Comparison of ENCODE assay signal across 24 cellular contexts in the genomic region with DNA sequence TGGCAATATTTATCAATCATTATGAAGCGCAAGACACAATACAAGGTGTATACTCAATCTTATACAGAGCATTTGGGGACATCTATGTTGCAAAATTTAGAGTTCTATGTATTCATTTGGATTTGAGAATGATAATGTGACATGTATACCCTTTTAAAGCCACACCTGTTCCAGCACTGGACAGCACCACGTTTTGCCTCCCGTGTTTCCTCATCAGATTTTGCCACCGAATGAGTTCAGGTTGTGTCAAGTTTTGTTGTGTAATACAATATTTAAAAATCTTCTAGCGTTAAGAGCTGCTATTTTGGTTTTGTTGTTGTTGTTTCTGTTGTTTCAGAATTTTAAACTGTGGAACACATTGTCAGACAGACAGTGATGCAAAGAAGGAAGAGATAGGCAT.
"Had no signal": no experiment of that assay in that cellular context is flagged by ENCODE, and none has a peak within 500 bp of the region (broad histone marks: within the 10 kb centered on the region; RNA-seq: fewer than 3 reads in every experiment).

No MANE protein-coding gene starts in this region.

- H3K27me3 ChIP-seq: neural progenitor cell, ovary, right lobe of liver, sigmoid colon, stomach, thyroid gland, tibial nerve, upper lobe of left lung, vagina had no signal

- H3K9ac ChIP-seq: neural progenitor cell, parathyroid adenoma had no signal

- FAIRE-seq: small intestine, urothelium cell line had no signal

- H3K4me2 ChIP-seq: neural progenitor cell had no signal

- ATAC-seq: psoas muscle; right cardiac atrium; right lobe of liver; stimulated activated effector memory CD8-positive, alpha-beta T cell treated with anti-CD3 and anti-CD28 coated beads, Interleukin-12 subunit alpha, Interleukin-12 subunit beta, amount 100 ng/mL, for 72 hours; stimulated activated naive B cell treated with anti-CD40 and anti-IgM and Interleukin-4, amounts not matched to agents 10 μg/mL and 1 μg/mL and 100 μg/mL, for 72 hours had no signal

- H3K27ac ChIP-seq: neural progenitor cell, ovary, parathyroid adenoma, psoas muscle, right lobe of liver, sigmoid colon, stomach, thoracic aorta, thyroid gland, tibial nerve, upper lobe of left lung, vagina had no signal

- H3K4me1 ChIP-seq: neural progenitor cell, parathyroid adenoma, psoas muscle, right lobe of liver, sigmoid colon, stomach, thyroid gland, tibial nerve, upper lobe of left lung, vagina had no signal

- H3K9me3 ChIP-seq: ovary, psoas muscle, sigmoid colon, stomach, thoracic aorta, thyroid gland, tibial nerve, upper lobe of left lung, vagina had no signal

- H3K36me3 ChIP-seq: neural progenitor cell, ovary, right lobe of liver, sigmoid colon, stomach, thoracic aorta, thyroid gland, tibial nerve, upper lobe of left lung, vagina had no signal

- H3K79me2 ChIP-seq: parathyroid adenoma had no signal

- H3K4me3 ChIP-seq: neural progenitor cell, ovary, psoas muscle, right lobe of liver, sigmoid colon, stomach, thoracic aorta, thyroid gland, tibial nerve, upper lobe of left lung, vagina had no signal

- DNase-seq: occipital lobe; ovary; posterior cingulate gyrus; psoas muscle; right cardiac atrium; right lobe of liver; sigmoid colon; small intestine; stimulated activated CD4-positive, alpha-beta T cell treated with anti-CD3 and anti-CD28 coated beads, Interleukin-15, amount 100 ng/mL, for 24 hours; stimulated activated CD4-positive, alpha-beta T cell treated with anti-CD3 and anti-CD28 coated beads, Interleukin-2, amount 100 ng/mL, for 24 hours; stimulated activated CD4-positive, alpha-beta T cell treated with anti-CD3 and anti-CD28 coated beads, Interleukin-2, amount 100 ng/mL, for 48 hours; stimulated activated CD4-positive, alpha-beta T cell treated with anti-CD3 and anti-CD28 coated beads, Interleukin-4, amount 100 ng/mL, for 24 hours; stimulated activated naive B cell treated with anti-CD40 and anti-IgM and Interleukin-4, amounts not matched to agents 10 μg/mL and 1 μg/mL and 100 μg/mL, for 72 hours; stimulated activated naive CD4-positive, alpha-beta T cell treated with Interleukin-2 at 50 U/mL for 16 hours; stomach; thyroid gland had no signal

- H2AFZ ChIP-seq: neural progenitor cell, parathyroid adenoma had no signal
